Comparison of ENCODE assay signal across 22 cellular contexts in genomic region chr4:179398414-179398813, GRCh38.
"Had no signal": no experiment of that assay in that cellular context is flagged by ENCODE, and none has a peak within 500 bp of the region (broad histone marks: within the 10 kb centered on the region; RNA-seq: fewer than 3 reads in every experiment).

No MANE protein-coding gene starts in this region.

- H3K4me2 ChIP-seq: smooth muscle cell had no signal

- H3K4me3 ChIP-seq: gastrocnemius medialis, heart right ventricle, lung, ovary, right lobe of liver, smooth muscle cell, tibial nerve, uterus had no signal

- H3K4me3 Mint-ChIP-seq: activated CD4-positive, alpha-beta memory T cell treated with anti-CD3 and anti-CD28 coated beads for 36 hours; activated CD8-positive, alpha-beta memory T cell treated with anti-CD3 and anti-CD28 coated beads, Interleukin-2, amount 10 ng/mL, durations not matched to agents 7 days and 5 days; activated naive CD4-positive, alpha-beta T cell treated with anti-CD3 and anti-CD28 coated beads for 36 hours; activated naive CD8-positive, alpha-beta T cell treated with anti-CD3 and anti-CD28 coated beads, Interleukin-2, amount 50 U/mL, for 24 hours; dendritic cell treated with granulocyte-macrophage colony-stimulating factor and Interleukin-4, amounts not matched to agents 40 ng/mL and 50 ng/mL, for 4 days had no signal

- DNase-seq: activated CD4-positive, alpha-beta memory T cell treated with anti-CD3 and anti-CD28 coated beads for 36 hours; activated CD8-positive, alpha-beta memory T cell treated with anti-CD3 and anti-CD28 coated beads, Interleukin-2, amount 10 ng/mL, durations not matched to agents 7 days and 5 days; activated naive CD4-positive, alpha-beta T cell treated with anti-CD3 and anti-CD28 coated beads for 36 hours; activated naive CD8-positive, alpha-beta T cell treated with anti-CD3 and anti-CD28 coated beads, Interleukin-2, amount 50 U/mL, for 24 hours; activated T-cell treated with anti-CD3 and anti-CD28 coated beads, Interleukin-2, amount 50 U/mL, for 1 hour; aorta; gastrocnemius medialis; heart right ventricle; left colon; ovary; right lobe of liver; stimulated activated CD4-positive, alpha-beta T cell treated with anti-CD3 and anti-CD28 coated beads, Interleukin-4, amount 100 ng/mL, for 4 hours; stimulated activated CD8-positive, alpha-beta memory T cell treated with anti-CD3 and anti-CD28 coated beads, Interleukin-4, amount 100 ng/mL, for 48 hours; stimulated activated naive CD4-positive, alpha-beta T cell treated with Interleukin-2 at 50 U/mL for 16 hours; substantia nigra; uterus; WERI-Rb-1 had no signal

- H3K27ac Mint-ChIP-seq: activated CD4-positive, alpha-beta memory T cell treated with anti-CD3 and anti-CD28 coated beads for 36 hours; activated CD8-positive, alpha-beta memory T cell treated with anti-CD3 and anti-CD28 coated beads, Interleukin-2, amount 10 ng/mL, durations not matched to agents 7 days and 5 days; activated naive CD4-positive, alpha-beta T cell treated with anti-CD3 and anti-CD28 coated beads for 36 hours; activated naive CD8-positive, alpha-beta T cell treated with anti-CD3 and anti-CD28 coated beads, Interleukin-2, amount 50 U/mL, for 24 hours; activated T-helper 2 cell treated with anti-CD3 and anti-CD28 coated beads, Interferon-gamma antibody, Interleukin-2, Interleukin-4, amounts not matched to agents 10 μg/mL and 5 μg/mL and 100 μg/mL, durations not matched to agents 14 hours and 24 hours and 36 hours; dendritic cell treated with granulocyte-macrophage colony-stimulating factor and Interleukin-4, amounts not matched to agents 40 ng/mL and 50 ng/mL, for 4 days had no signal

- H3K4me1 Mint-ChIP-seq: activated CD8-positive, alpha-beta memory T cell treated with anti-CD3 and anti-CD28 coated beads, Interleukin-2, amount 10 ng/mL, durations not matched to agents 7 days and 5 days; activated naive CD8-positive, alpha-beta T cell treated with anti-CD3 and anti-CD28 coated beads, Interleukin-2, amount 50 U/mL, for 24 hours had no signal

- H3K27me3 ChIP-seq: gastrocnemius medialis, heart right ventricle, ovary, right lobe of liver, tibial nerve, uterus had no signal

- H3K36me3 ChIP-seq: gastrocnemius medialis, heart right ventricle, ovary, right lobe of liver, tibial nerve, uterus, WERI-Rb-1 had no signal

- H3K36me3 Mint-ChIP-seq: activated CD4-positive, alpha-beta memory T cell treated with anti-CD3 and anti-CD28 coated beads for 36 hours; activated CD8-positive, alpha-beta memory T cell treated with anti-CD3 and anti-CD28 coated beads, Interleukin-2, amount 10 ng/mL, durations not matched to agents 7 days and 5 days had no signal

- H3K4me1 ChIP-seq: gastrocnemius medialis, heart right ventricle, right lobe of liver, tibial nerve, uterus had no signal

- ATAC-seq: activated CD8-positive, alpha-beta memory T cell treated with anti-CD3 and anti-CD28 coated beads, Interleukin-2, amount 10 ng/mL, durations not matched to agents 7 days and 5 days; activated naive CD8-positive, alpha-beta T cell treated with anti-CD3 and anti-CD28 coated beads, Interleukin-2, amount 50 U/mL, for 24 hours; gastrocnemius medialis; heart right ventricle; left colon; right lobe of liver had no signal

- H3K27me3 Mint-ChIP-seq: activated CD4-positive, alpha-beta memory T cell treated with anti-CD3 and anti-CD28 coated beads for 36 hours; activated CD8-positive, alpha-beta memory T cell treated with anti-CD3 and anti-CD28 coated beads, Interleukin-2, amount 10 ng/mL, durations not matched to agents 7 days and 5 days; activated naive CD8-positive, alpha-beta T cell treated with anti-CD3 and anti-CD28 coated beads, Interleukin-2, amount 50 U/mL, for 24 hours; dendritic cell treated with granulocyte-macrophage colony-stimulating factor and Interleukin-4, amounts not matched to agents 40 ng/mL and 50 ng/mL, for 4 days had no signal

- H3K27ac ChIP-seq: gastrocnemius medialis, heart right ventricle, ovary, right lobe of liver, tibial nerve, uterus, WERI-Rb-1 had no signal
